18 cellular contexts compared by ENCODE assay signal in genomic region chr17:76243826-76244679, GRCh38. TPM values are rescaled to one million over a fixed set of nuclear protein-coding genes. Genes with fewer than 3 reads are reported as not detected.
DNase-seq lines count a peak whose midpoint lies in the region; ATAC-seq, FAIRE-seq and TF ChIP-seq lines count a peak whose summit lies in the region.
"Had no signal": no experiment of that assay in that cellular context is flagged by ENCODE, and none has a peak within 500 bp of the region (broad histone marks: within the 10 kb centered on the region; RNA-seq: fewer than 3 reads in every experiment).

No MANE protein-coding gene starts in this region.

- H3K79me2 ChIP-seq in smooth muscle cell (ENCODE audit: low read depth), result no peaks in the 10 kb centered on the region

- H3K4me1 ChIP-seq in A549 (peaks cover 11% of the 10 kb centered on the region), BLaER1 (peaks cover 50% of the 10 kb centered on the region), smooth muscle cell (ENCODE audit: low read depth) (peaks cover 7% of the 10 kb centered on the region)

- no peaks in the 10 kb centered on the region for H3F3A ChIP-seq in smooth muscle cell (ENCODE audit: low read depth)

- TF ChIP-seq POLR2A in A549 (IDR thresholded peaks at IDR 0.05; ENCODE audit: low read length), result no peak

- H3K27ac ChIP-seq in A549 (no peak overlapping the region), BLaER1 (no peak overlapping the region), SK-N-MC (peak overlapping the region; percentile 79), smooth muscle cell (ENCODE audit: low read depth) (no peak overlapping the region)
- H3K27ac ChIP-seq: RWPE1, thoracic aorta had no signal

- POLR2A ChIA-PET in A549 (lab: Yijun Ruan, JAX), result no interaction called here

- DNase-seq in A549 (ENCODE audit: low read depth in 1 of 2, low spot score in 1 of 2) (no peak), SK-N-MC (ENCODE audit: low read depth, low spot score) (no peak), medulla oblongata (ENCODE audit: extremely low spot score) (peak; percentile 42), smooth muscle cell (lab: John Stamatoyannopoulos, UW; ENCODE audit: unreplicated experiment) (no peak), cerebellar nuclear complex (lab: John Stamatoyannopoulos, UW) (no peak)
- DNase-seq in T-helper 2 cell treated with Interferon-gamma antibody and Interleukin-4, amounts not matched to agents 5 μg/mL and 100 μg/mL, for 36 hours (ENCODE audit: low spot score), result no peak
- DNase-seq: activated CD4-positive, alpha-beta T cell treated with anti-CD3 and anti-CD28 coated beads, Interleukin-2, amount 50 U/mL, for 48 hours; HFFc6; MM.1S; NCI-H2081 treated with DMSO at 0.1 percent for 48 hours; NCI-H774; T-helper 2 cell had no signal

- H3K4me3 ChIP-seq in A549 (no peak overlapping the region), BLaER1 (no peak overlapping the region), SK-N-MC (peak overlapping the region; percentile 40), smooth muscle cell (no peak overlapping the region)
- H3K4me3 ChIP-seq: thoracic aorta had no signal

- no peak for ATAC-seq in A549

- WGBS in A549 (ENCODE audit: missing lambda C conversion rate), result 81% methylated on average over 12 of the region's 12 CpGs
- WGBS in smooth muscle cell (ENCODE audit: low lambda C conversion rate), result 80% methylated on average over 12 of the region's 12 CpGs

- H3K36me3 Mint-ChIP-seq in T-helper 2 cell treated with Interferon-gamma antibody and Interleukin-4, amounts not matched to agents 5 μg/mL and 100 μg/mL, for 36 hours (ENCODE audit: low read depth), result peaks cover 6% of the 10 kb centered on the region

- peaks cover 60% of the 10 kb centered on the region for H3K4me1 Mint-ChIP-seq in T-helper 2 cell treated with Interferon-gamma antibody and Interleukin-4, amounts not matched to agents 5 μg/mL and 100 μg/mL, for 36 hours (ENCODE audit: low read depth)

- FAIRE-seq in A549 (lab: Jason Lieb, UNC), result no peak
- FAIRE-seq: endothelial cell of umbilical vein, islet of Langerhans had no signal

- TF ChIP-seq CTCF in A549 (IDR thresholded peaks at IDR 0.05), result no peak
- TF ChIP-seq CTCF in smooth muscle cell (IDR thresholded peaks at IDR 0.05; ENCODE audit: borderline replicate concordance, insufficient read depth, poor library complexity, severe bottlenecking), result no peak

- H3K4me3 Mint-ChIP-seq in T-helper 2 cell treated with Interferon-gamma antibody and Interleukin-4, amounts not matched to agents 5 μg/mL and 100 μg/mL, for 36 hours, result no peak overlapping the region
- H3K4me3 Mint-ChIP-seq: central memory CD8-positive, alpha-beta T cell; HFFc6 had no signal

- no peaks in the 10 kb centered on the region for H3K9me3 Mint-ChIP-seq in T-helper 2 cell treated with Interferon-gamma antibody and Interleukin-4, amounts not matched to agents 5 μg/mL and 100 μg/mL, for 36 hours
- H3K9me3 Mint-ChIP-seq: central memory CD8-positive, alpha-beta T cell; HFFc6 had no signal

- H3K27ac Mint-ChIP-seq in T-helper 2 cell treated with Interferon-gamma antibody and Interleukin-4, amounts not matched to agents 5 μg/mL and 100 μg/mL, for 36 hours, result no peak overlapping the region
- H3K27ac Mint-ChIP-seq: HFFc6 had no signal

- H3K9me3 ChIP-seq in A549 (no peaks in the 10 kb centered on the region), BLaER1 (no peaks in the 10 kb centered on the region), SK-N-MC (ENCODE audit: low read depth, low read length) (no peaks in the 10 kb centered on the region), smooth muscle cell (replicated peaks; ENCODE audit: low read depth) (no peaks in the 10 kb centered on the region)
- H3K9me3 ChIP-seq: thoracic aorta had no signal

- no peak overlapping the region for H2AFZ ChIP-seq in smooth muscle cell (ENCODE audit: low read depth)

- H3K27me3 Mint-ChIP-seq in T-helper 2 cell treated with Interferon-gamma antibody and Interleukin-4, amounts not matched to agents 5 μg/mL and 100 μg/mL, for 36 hours (ENCODE audit: low read depth), result peaks cover 5% of the 10 kb centered on the region
- H3K27me3 Mint-ChIP-seq: central memory CD8-positive, alpha-beta T cell had no signal

- H3K4me2 ChIP-seq in A549 (no peak overlapping the region), BLaER1 (peak overlapping the region; percentile 68), smooth muscle cell (no peak overlapping the region)

- CTCF ChIA-PET in A549 (lab: Yijun Ruan, JAX), result interaction anchor here (0.9 to 14.6 kb wide), 8 partner anchors 10 to 123 kb away, joined by 3 to 164 read pairs (median 4); no protein-coding TSS in a partner anchor

- no peaks in the 10 kb centered on the region for H3K36me3 ChIP-seq in BLaER1
- no peaks in the 10 kb centered on the region for H3K36me3 ChIP-seq in SK-N-MC (ENCODE audit: insufficient read depth, low read length)
- no peaks in the 10 kb centered on the region for H3K36me3 ChIP-seq in smooth muscle cell (ENCODE audit: low read depth)
- H3K36me3 ChIP-seq: thoracic aorta had no signal

- TF ChIP-seq EP300 in A549 (IDR thresholded peaks at IDR 0.05), result no peak

- TF ChIP-seq RAD21 in A549 (conservative IDR thresholded peaks at IDR 0.05 in 1 of 2, IDR thresholded peaks at IDR 0.05 in 1 of 2), result no peak

- H3K9ac ChIP-seq in BLaER1 (no peak overlapping the region), SK-N-MC (ENCODE audit: insufficient read length) (peak overlapping the region; percentile 23), smooth muscle cell (ENCODE audit: low read depth) (no peak overlapping the region)

- H3K27me3 ChIP-seq in BLaER1 (peaks cover 45% of the 10 kb centered on the region), smooth muscle cell (ENCODE audit: low read depth) (peaks cover 32% of the 10 kb centered on the region)

- H4K20me1 ChIP-seq in BLaER1, result peaks cover 5% of the 10 kb centered on the region
- no peaks in the 10 kb centered on the region for H4K20me1 ChIP-seq in smooth muscle cell (ENCODE audit: low read depth)

TF ChIP-seq in A549, 52 proteins besides CTCF, POLR2A, EP300 and RAD21:
- TF ChIP-seq HEYL (CRISPR knock-in tag; IDR thresholded peaks at IDR 0.05) (no peak), MAFK (IDR thresholded peaks at IDR 0.05; ENCODE audit: partially characterized antibody) (peak; percentile 11)

RNA-seq across cellular contexts. Expression of gene RNF157, which starts 3.8 kb away (rescaled TPM):
- polyA plus RNA-seq in A549 (2011; rRNA removed) (7.2 and 8.2 TPM in 2 replicates), A549 (2017; fragmentation: RNase III; extraction: RNeasy Plus Mini Kit Qiagen cat#74134 plus additional on column Dnase treatment) (6.6 to 8.5 TPM (median 8.1 TPM) in 3 replicates), smooth muscle cell (0.63 and 1.6 TPM in 2 replicates)
- polyA plus RNA-seq in A549 (2012; cell fraction: cytosol; rRNA removed), result 5.1 and 6.1 TPM in 2 replicates
- 5.8 and 6.8 TPM in 2 replicates for polyA plus RNA-seq in A549 (2012; cell fraction: nucleus; rRNA removed)
- 8.3 and 16.6 TPM in 2 replicates for polyA minus RNA-seq in A549 (2011; rRNA and poly(A)+ RNA removed)
- total RNA-seq in smooth muscle cell, result 0.09 and 1.2 TPM in 2 replicates

RNA-seq across cellular contexts. Expression of gene UBALD2, which starts 21.1 kb away (rescaled TPM):
- polyA plus RNA-seq in A549 (2011; rRNA removed), result 13.8 and 21.5 TPM in 2 replicates
- polyA plus RNA-seq in A549 (2012; cell fraction: cytosol; rRNA removed), result 25.8 and 37.7 TPM in 2 replicates
- 22.8 and 37.0 TPM in 2 replicates for polyA plus RNA-seq in A549 (2012; cell fraction: nucleus; rRNA removed)
- 11.4 to 12.9 TPM (median 12.8 TPM) in 3 replicates for polyA plus RNA-seq in A549 (2017; fragmentation: RNase III; extraction: RNeasy Plus Mini Kit Qiagen cat#74134 plus additional on column Dnase treatment)
- 7.6 and 8.8 TPM in 2 replicates for polyA minus RNA-seq in A549 (2011; rRNA and poly(A)+ RNA removed)
- 2.6 and 5.9 TPM in 2 replicates for total RNA-seq in smooth muscle cell
- polyA plus RNA-seq in smooth muscle cell, result 7.0 and 11.0 TPM in 2 replicates
